1 cellular context compared by ENCODE assay signal in genomic region chr16:71473891-71474290, GRCh38.
A peak's percentile ranks its signal among the peaks of the same experiment; 100 is the strongest.
TF ChIP-seq lines count a peak whose summit lies in the region.

No MANE protein-coding gene starts in this region.

TF ChIP-seq in HCT116, 20 proteins besides CTCF, POLR2A, EP300 and RAD21:
- no peak for TF ChIP-seq SIN3A (IDR thresholded peaks at IDR 0.05; ENCODE audit: low read depth)
- TF ChIP-seq EGR1 (IDR thresholded peaks at IDR 0.05; ENCODE audit: low read depth): peak; percentile 12; the same call in 1 of the 2 replicates
- TF ChIP-seq CEBPB (IDR thresholded peaks at IDR 0.05; ENCODE audit: low read depth): 0 out of 2 replicates have a peak, but pooled peaks have one; percentile 23
- no peak for TF ChIP-seq YY1 (IDR thresholded peaks at IDR 0.05; ENCODE audit: extremely low read depth, insufficient replicate concordance, low read depth, low read length)
- 0 out of 2 replicates have a peak, but pooled peaks have one; percentile 44 for TF ChIP-seq JUND (IDR thresholded peaks at IDR 0.05)
- no peak for TF ChIP-seq CBX3 (IDR thresholded peaks at IDR 0.05; ENCODE audit: low read depth)
- TF ChIP-seq FOSL1 (IDR thresholded peaks at IDR 0.05; ENCODE audit: low read depth): peak; percentile 56; the same call in 1 of the 2 replicates
- TF ChIP-seq, protein P1, sequence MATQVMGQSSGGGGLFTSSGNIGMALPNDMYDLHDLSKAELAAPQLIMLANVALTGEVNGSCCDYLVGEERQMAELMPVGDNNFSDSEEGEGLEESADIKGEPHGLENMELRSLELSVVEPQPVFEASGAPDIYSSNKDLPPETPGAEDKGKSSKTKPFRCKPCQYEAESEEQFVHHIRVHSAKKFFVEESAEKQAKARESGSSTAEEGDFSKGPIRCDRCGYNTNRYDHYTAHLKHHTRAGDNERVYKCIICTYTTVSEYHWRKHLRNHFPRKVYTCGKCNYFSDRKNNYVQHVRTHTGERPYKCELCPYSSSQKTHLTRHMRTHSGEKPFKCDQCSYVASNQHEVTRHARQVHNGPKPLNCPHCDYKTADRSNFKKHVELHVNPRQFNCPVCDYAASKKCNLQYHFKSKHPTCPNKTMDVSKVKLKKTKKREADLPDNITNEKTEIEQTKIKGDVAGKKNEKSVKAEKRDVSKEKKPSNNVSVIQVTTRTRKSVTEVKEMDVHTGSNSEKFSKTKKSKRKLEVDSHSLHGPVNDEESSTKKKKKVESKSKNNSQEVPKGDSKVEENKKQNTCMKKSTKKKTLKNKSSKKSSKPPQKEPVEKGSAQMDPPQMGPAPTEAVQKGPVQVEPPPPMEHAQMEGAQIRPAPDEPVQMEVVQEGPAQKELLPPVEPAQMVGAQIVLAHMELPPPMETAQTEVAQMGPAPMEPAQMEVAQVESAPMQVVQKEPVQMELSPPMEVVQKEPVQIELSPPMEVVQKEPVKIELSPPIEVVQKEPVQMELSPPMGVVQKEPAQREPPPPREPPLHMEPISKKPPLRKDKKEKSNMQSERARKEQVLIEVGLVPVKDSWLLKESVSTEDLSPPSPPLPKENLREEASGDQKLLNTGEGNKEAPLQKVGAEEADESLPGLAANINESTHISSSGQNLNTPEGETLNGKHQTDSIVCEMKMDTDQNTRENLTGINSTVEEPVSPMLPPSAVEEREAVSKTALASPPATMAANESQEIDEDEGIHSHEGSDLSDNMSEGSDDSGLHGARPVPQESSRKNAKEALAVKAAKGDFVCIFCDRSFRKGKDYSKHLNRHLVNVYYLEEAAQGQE (IDR thresholded peaks at IDR 0.05; ENCODE audit: low read depth): no peak
- peak; percentile 78 for TF ChIP-seq MAX (IDR thresholded peaks at IDR 0.05)
- TF ChIP-seq ZNF274 (IDR thresholded peaks at IDR 0.05; ENCODE audit: low read depth, low read length): no peak
